8 cellular contexts compared by ENCODE assay signal in genomic region chr1:171434717-171435346, GRCh38. TPM values are rescaled to one million over a fixed set of nuclear protein-coding genes. Genes with fewer than 3 reads are reported as not detected.
DNase-seq lines count a peak whose midpoint lies in the region; ATAC-seq and TF ChIP-seq lines count a peak whose summit lies in the region.

No MANE protein-coding gene starts in this region.

- TF ChIP-seq CTCF in uterus (IDR thresholded peaks at IDR 0.05), result no peak

- no peaks in the 10 kb centered on the region for H3K36me3 Mint-ChIP-seq in activated CD4-positive, alpha-beta T cell treated with anti-CD3 and anti-CD28 coated beads, Interleukin-2, amount 10 ng/mL, durations not matched to agents 7 days and 5 days (ENCODE audit: low read depth)
- no peaks in the 10 kb centered on the region for H3K36me3 Mint-ChIP-seq in stimulated activated naive B cell treated with anti-CD40 and anti-IgM and Interleukin-4, amounts not matched to agents 10 μg/mL and 1 μg/mL and 100 μg/mL, for 72 hours

- no peak overlapping the region for H3K4me3 Mint-ChIP-seq in activated CD4-positive, alpha-beta T cell treated with anti-CD3 and anti-CD28 coated beads, Interleukin-2, amount 10 ng/mL, durations not matched to agents 7 days and 5 days
- H3K4me3 Mint-ChIP-seq in stimulated activated naive B cell treated with anti-CD40 and anti-IgM and Interleukin-4, amounts not matched to agents 10 μg/mL and 1 μg/mL and 100 μg/mL, for 72 hours, result no peak overlapping the region

- H3K27ac ChIP-seq in uterus, result peak overlapping the region; percentile 62 to 73

- no peak for TF ChIP-seq POLR2A in uterus (IDR thresholded peaks at IDR 0.05)

- peak overlapping the region; percentile 74 for H3K27ac Mint-ChIP-seq in activated CD4-positive, alpha-beta T cell treated with anti-CD3 and anti-CD28 coated beads, Interleukin-2, amount 10 ng/mL, durations not matched to agents 7 days and 5 days
- no peak overlapping the region for H3K27ac Mint-ChIP-seq in stimulated activated naive B cell treated with anti-CD40 and anti-IgM and Interleukin-4, amounts not matched to agents 10 μg/mL and 1 μg/mL and 100 μg/mL, for 72 hours

- H3K4me1 Mint-ChIP-seq in activated CD4-positive, alpha-beta T cell treated with anti-CD3 and anti-CD28 coated beads, Interleukin-2, amount 10 ng/mL, durations not matched to agents 7 days and 5 days, result peaks cover 8% of the 10 kb centered on the region
- peaks cover 0 to 3% of the 10 kb centered on the region in 2 donors for H3K4me1 Mint-ChIP-seq in stimulated activated naive B cell treated with anti-CD40 and anti-IgM and Interleukin-4, amounts not matched to agents 10 μg/mL and 1 μg/mL and 100 μg/mL, for 72 hours

- CTCF ChIA-PET in activated CD4-positive, alpha-beta T cell treated with anti-CD3 and anti-CD28 coated beads, Interleukin-2, amount 10 ng/mL, durations not matched to agents 7 days and 5 days (lab: Charles Lee), result interaction anchor here (0.7 kb wide), 1 partner anchor 1567 kb away, joined by 3 read pairs; no protein-coding TSS in a partner anchor

- H3K9me3 Mint-ChIP-seq in activated CD4-positive, alpha-beta T cell treated with anti-CD3 and anti-CD28 coated beads, Interleukin-2, amount 10 ng/mL, durations not matched to agents 7 days and 5 days, result no peaks in the 10 kb centered on the region
- no peaks in the 10 kb centered on the region for H3K9me3 Mint-ChIP-seq in stimulated activated naive B cell treated with anti-CD40 and anti-IgM and Interleukin-4, amounts not matched to agents 10 μg/mL and 1 μg/mL and 100 μg/mL, for 72 hours

- H3K4me1 ChIP-seq in uterus, result no peaks in the 10 kb centered on the region

- H3K27me3 ChIP-seq in uterus, result no peaks in the 10 kb centered on the region

- peaks cover 2% of the 10 kb centered on the region for H3K27me3 Mint-ChIP-seq in activated CD4-positive, alpha-beta T cell treated with anti-CD3 and anti-CD28 coated beads, Interleukin-2, amount 10 ng/mL, durations not matched to agents 7 days and 5 days
- H3K27me3 Mint-ChIP-seq in stimulated activated naive B cell treated with anti-CD40 and anti-IgM and Interleukin-4, amounts not matched to agents 10 μg/mL and 1 μg/mL and 100 μg/mL, for 72 hours, result peaks cover 7 to 15% of the 10 kb centered on the region in 2 donors

- H3K9me3 ChIP-seq in uterus, result no peaks in the 10 kb centered on the region

- H3K36me3 ChIP-seq in uterus, result no peaks in the 10 kb centered on the region

- H3K4me3 ChIP-seq in uterus, result no peak overlapping the region

- intact Hi-C loops in Right ventricle myocardium superior (cut with DNase I) (no loop called here), uterus (cut with DNase I; ENCODE audit: low total_unique reads) (no loop called here)

- DNase-seq in A172 (ENCODE audit: low spot score) (peak; percentile 92), HCEC 1CT (peak; percentile 86), Right ventricle myocardium superior (no peak), uterus (peak; percentile 36 to 62), NCI-H1417 (lab: John Stamatoyannopoulos, UW) (no peak)
- no peak for DNase-seq in activated CD4-positive, alpha-beta T cell treated with anti-CD3 and anti-CD28 coated beads, Interleukin-2, amount 10 ng/mL, durations not matched to agents 7 days and 5 days
- no peak for DNase-seq in stimulated activated naive B cell treated with anti-CD40 and anti-IgM and Interleukin-4, amounts not matched to agents 10 μg/mL and 1 μg/mL and 100 μg/mL, for 72 hours
- no peak for DNase-seq in activated CD4-positive, CD25-positive, alpha-beta regulatory T cell treated with anti-CD3 and anti-CD28 coated beads, Interleukin-2, amount 50 U/mL, for 72 hours

- POLR2A ChIA-PET in activated CD4-positive, alpha-beta T cell treated with anti-CD3 and anti-CD28 coated beads, Interleukin-2, amount 10 ng/mL, durations not matched to agents 7 days and 5 days (lab: Charles Lee), result no interaction called here

- peak; percentile 67 for ATAC-seq in Right ventricle myocardium superior (ENCODE audit: poor library complexity)
- no peak for ATAC-seq in stimulated activated naive B cell treated with anti-CD40 and anti-IgM and Interleukin-4, amounts not matched to agents 10 μg/mL and 1 μg/mL and 100 μg/mL, for 72 hours (replicated peaks)

RNA-seq across cellular contexts. Expression of gene PRRC2C, which starts 50.5 kb away (rescaled TPM):
- total RNA-seq in A172 (2014; rRNA removed; shearing (Covaris generic)), result 55.8 and 58.1 TPM in 2 replicates
- total RNA-seq in activated CD4-positive, alpha-beta T cell treated with anti-CD3 and anti-CD28 coated beads, Interleukin-2, amount 10 ng/mL, durations not matched to agents 7 days and 5 days, result 100 to 1,000 TPM; 208 to 259 TPM
- total RNA-seq in Right ventricle myocardium superior (40.3 TPM), uterus (100 to 1,000 TPM in 1 of 4 donors, 10 to 100 TPM in 3; 32.1 to 210 (median 76.1) TPM)

Comparison
In these comparisons a context has a peak if more than half of its experiments do, and no peak if none do; other contexts are left out.
1. DNase-seq: peak in A172 (single experiment), HCEC 1CT (single experiment) and uterus (2 of 2); none in activated CD4-positive, alpha-beta T cell treated with anti-CD3 and anti-CD28 coated beads, Interleukin-2, amount 10 ng/mL, durations not matched to agents 7 days and 5 days (single experiment), Right ventricle myocardium superior (single experiment), stimulated activated naive B cell treated with anti-CD40 and anti-IgM and Interleukin-4, amounts not matched to agents 10 μg/mL and 1 μg/mL and 100 μg/mL, for 72 hours (single experiment), activated CD4-positive, CD25-positive, alpha-beta regulatory T cell treated with anti-CD3 and anti-CD28 coated beads, Interleukin-2, amount 50 U/mL, for 72 hours (single experiment) and NCI-H1417 (0 of 3).